Comparison of ENCODE assay signal across 8 cellular contexts in genomic region chr6:6856538-6857523, GRCh38.
DNase-seq lines count a peak whose midpoint lies in the region; ATAC-seq and TF ChIP-seq lines count a peak whose summit lies in the region.

No MANE protein-coding gene starts in this region.

- 42 to 55% methylated on average over 22 to 23 of the region's 23 CpGs for WGBS in thyroid gland, 2 donors

- H3K4me3 ChIP-seq in CD4-positive, CD25-positive, alpha-beta regulatory T cell (ENCODE audit: low read depth, low read length) = peak overlapping the region; percentile 55
- H3K4me3 ChIP-seq in epithelial cell of esophagus (ENCODE audit: low read length) = no peak overlapping the region
- H3K4me3 ChIP-seq in thyroid gland (replicated peaks in 1 of 3) = no peak overlapping the region

- intact Hi-C loops in thyroid gland (cut with DNase I) = no loop called here

- POLR2A ChIA-PET in activated CD4-positive, alpha-beta T cell treated with anti-CD3 and anti-CD28 coated beads, Interleukin-2, amount 10 ng/mL, durations not matched to agents 7 days and 5 days (lab: Charles Lee) = no interaction called here

- no peak for TF ChIP-seq CTCF in epithelial cell of esophagus (IDR thresholded peaks at IDR 0.05; ENCODE audit: insufficient read depth, low read depth, low read length, missing control alignments)
- no peak for TF ChIP-seq CTCF in thyroid gland (IDR thresholded peaks at IDR 0.05)

- peak; percentile 76 to 87 for ATAC-seq in CD4-positive, CD25-positive, alpha-beta regulatory T cell (ENCODE audit: low read depth in 2 of 2)
- ATAC-seq in GM19468 (IDR thresholded peaks at IDR 0.05; ENCODE audit: extremely low read depth, unreplicated experiment) (peak; percentile 44), HG03575 (IDR thresholded peaks at IDR 0.05; ENCODE audit: extremely low read depth, insufficient number of reproducible peaks, low FRiP score, unreplicated experiment) (peak; percentile 71), GM19467 (IDR thresholded peaks at IDR 0.05; ENCODE audit: unreplicated experiment) (no peak)
- ATAC-seq in natural killer cell treated with Interleukin-12 subunit alpha and Interleukin-12 subunit beta and Interleukin-15 and Interleukin-18, amount 100 ng/mL, for 72 hours = peak; percentile 63 to 72

- peaks cover 0 to 22% (median 8%) of the 10 kb centered on the region in 4 donors for H3K4me1 Mint-ChIP-seq in CD4-positive, CD25-positive, alpha-beta regulatory T cell
- H3K4me1 Mint-ChIP-seq in activated CD4-positive, alpha-beta T cell treated with anti-CD3 and anti-CD28 coated beads, Interleukin-2, amount 10 ng/mL, durations not matched to agents 7 days and 5 days = peaks cover 15% of the 10 kb centered on the region
- peaks cover 9% of the 10 kb centered on the region in 2 donors for H3K4me1 Mint-ChIP-seq in natural killer cell treated with Interleukin-12 subunit alpha and Interleukin-12 subunit beta and Interleukin-15 and Interleukin-18, amount 100 ng/mL, for 72 hours (ENCODE audit: low read depth in 2 of 2)

- no peaks in the 10 kb centered on the region for H3K36me3 Mint-ChIP-seq in CD4-positive, CD25-positive, alpha-beta regulatory T cell
- H3K36me3 Mint-ChIP-seq in activated CD4-positive, alpha-beta T cell treated with anti-CD3 and anti-CD28 coated beads, Interleukin-2, amount 10 ng/mL, durations not matched to agents 7 days and 5 days (ENCODE audit: low read depth) = no peaks in the 10 kb centered on the region
- H3K36me3 Mint-ChIP-seq in natural killer cell treated with Interleukin-12 subunit alpha and Interleukin-12 subunit beta and Interleukin-15 and Interleukin-18, amount 100 ng/mL, for 72 hours = no peaks in the 10 kb centered on the region

- H3K27me3 Mint-ChIP-seq in CD4-positive, CD25-positive, alpha-beta regulatory T cell = peaks cover 4% of the 10 kb centered on the region
- peaks cover 2% of the 10 kb centered on the region for H3K27me3 Mint-ChIP-seq in activated CD4-positive, alpha-beta T cell treated with anti-CD3 and anti-CD28 coated beads, Interleukin-2, amount 10 ng/mL, durations not matched to agents 7 days and 5 days
- peaks cover 17 to 31% of the 10 kb centered on the region in 2 donors for H3K27me3 Mint-ChIP-seq in natural killer cell treated with Interleukin-12 subunit alpha and Interleukin-12 subunit beta and Interleukin-15 and Interleukin-18, amount 100 ng/mL, for 72 hours

- H3K9me3 ChIP-seq in CD4-positive, CD25-positive, alpha-beta regulatory T cell (ENCODE audit: control insufficient read depth in 2 of 2, low read length in 2 of 2) = no peaks in the 10 kb centered on the region
- no peaks in the 10 kb centered on the region for H3K9me3 ChIP-seq in thyroid gland

- DNase-seq in CD4-positive, CD25-positive, alpha-beta regulatory T cell = peak in 2 of 3 donors; percentile 13 to 76
- peak; percentile 54 for DNase-seq in activated CD4-positive, alpha-beta T cell treated with anti-CD3 and anti-CD28 coated beads, Interleukin-2, amount 10 ng/mL, durations not matched to agents 7 days and 5 days
- peak; percentile 96 for DNase-seq in epithelial cell of esophagus (ENCODE audit: low read depth)
- no peak for DNase-seq in natural killer cell treated with Interleukin-12 subunit alpha and Interleukin-12 subunit beta and Interleukin-15 and Interleukin-18, amount 100 ng/mL, for 72 hours (ENCODE audit: low spot score)
- DNase-seq in thyroid gland = peak; percentile 22 to 30

- no peak for TF ChIP-seq POLR2A in thyroid gland (IDR thresholded peaks at IDR 0.05)

- H3K36me3 ChIP-seq in CD4-positive, CD25-positive, alpha-beta regulatory T cell (ENCODE audit: control insufficient read depth, insufficient read depth, low read length) = no peaks in the 10 kb centered on the region
- no peaks in the 10 kb centered on the region for H3K36me3 ChIP-seq in thyroid gland

- peaks cover 11% of the 10 kb centered on the region for H3K4me1 ChIP-seq in CD4-positive, CD25-positive, alpha-beta regulatory T cell (ENCODE audit: control insufficient read depth, insufficient read depth, low read length, poor library complexity, severe bottlenecking)
- peaks cover 0 to 8% of the 10 kb centered on the region in 2 donors for H3K4me1 ChIP-seq in thyroid gland

- H3K9me3 Mint-ChIP-seq in CD4-positive, CD25-positive, alpha-beta regulatory T cell = no peaks in the 10 kb centered on the region
- no peaks in the 10 kb centered on the region for H3K9me3 Mint-ChIP-seq in activated CD4-positive, alpha-beta T cell treated with anti-CD3 and anti-CD28 coated beads, Interleukin-2, amount 10 ng/mL, durations not matched to agents 7 days and 5 days
- no peaks in the 10 kb centered on the region for H3K9me3 Mint-ChIP-seq in natural killer cell treated with Interleukin-12 subunit alpha and Interleukin-12 subunit beta and Interleukin-15 and Interleukin-18, amount 100 ng/mL, for 72 hours

- CTCF ChIA-PET in activated CD4-positive, alpha-beta T cell treated with anti-CD3 and anti-CD28 coated beads, Interleukin-2, amount 10 ng/mL, durations not matched to agents 7 days and 5 days (lab: Charles Lee) = interaction anchor here (1.3 to 1.6 kb wide), 2 partner anchors 19 to 281 kb away, joined by 3 read pairs; no protein-coding TSS in a partner anchor

- H3K27me3 ChIP-seq in CD4-positive, CD25-positive, alpha-beta regulatory T cell (ENCODE audit: control insufficient read depth, insufficient read depth, low read length) = no peaks in the 10 kb centered on the region
- no peaks in the 10 kb centered on the region for H3K27me3 ChIP-seq in thyroid gland

- peak overlapping the region in 2 of 3 donors; percentile 73 to 83 for H3K27ac Mint-ChIP-seq in CD4-positive, CD25-positive, alpha-beta regulatory T cell
- peak overlapping the region; percentile 59 for H3K27ac Mint-ChIP-seq in activated CD4-positive, alpha-beta T cell treated with anti-CD3 and anti-CD28 coated beads, Interleukin-2, amount 10 ng/mL, durations not matched to agents 7 days and 5 days
- peak overlapping the region in 1 of 2 donors; percentile 7 for H3K27ac Mint-ChIP-seq in natural killer cell treated with Interleukin-12 subunit alpha and Interleukin-12 subunit beta and Interleukin-15 and Interleukin-18, amount 100 ng/mL, for 72 hours

- no peak overlapping the region for H3K27ac ChIP-seq in CD4-positive, CD25-positive, alpha-beta regulatory T cell (ENCODE audit: insufficient read depth, low read length, poor library complexity, severe bottlenecking)
- no peak overlapping the region for H3K27ac ChIP-seq in thyroid gland

- peak overlapping the region in 3 of 4 donors; percentile 10 to 80 (median 54) for H3K4me3 Mint-ChIP-seq in CD4-positive, CD25-positive, alpha-beta regulatory T cell
- no peak overlapping the region for H3K4me3 Mint-ChIP-seq in activated CD4-positive, alpha-beta T cell treated with anti-CD3 and anti-CD28 coated beads, Interleukin-2, amount 10 ng/mL, durations not matched to agents 7 days and 5 days
- H3K4me3 Mint-ChIP-seq in natural killer cell treated with Interleukin-12 subunit alpha and Interleukin-12 subunit beta and Interleukin-15 and Interleukin-18, amount 100 ng/mL, for 72 hours = peak overlapping the region; percentile 20
